8 cellular contexts compared by ENCODE assay signal in genomic region chr17:40316571-40317344, GRCh38. TPM values are rescaled to one million over a fixed set of nuclear protein-coding genes. Genes with fewer than 3 reads are reported as not detected.
DNase-seq lines count a peak whose midpoint lies in the region; ATAC-seq and TF ChIP-seq lines count a peak whose summit lies in the region.

No MANE protein-coding gene starts in this region.

- H2BK120ac ChIP-seq in trophoblast cell (ENCODE audit: insufficient read depth, low read length, poor library complexity), result peak overlapping the region; percentile 88

- peak overlapping the region; percentile 91 for H2AFZ ChIP-seq in trophoblast cell (ENCODE audit: insufficient read depth, low read length, poor library complexity)

- peak overlapping the region; percentile 87 for H4K91ac ChIP-seq in trophoblast cell (ENCODE audit: low read depth, low read length)

- peak overlapping the region; percentile 89 for H3K18ac ChIP-seq in trophoblast cell (ENCODE audit: low read length)

- H2BK12ac ChIP-seq in trophoblast cell (ENCODE audit: low read length), result peak overlapping the region; percentile 83

- peak overlapping the region; percentile 55 for H4K8ac ChIP-seq in trophoblast cell (ENCODE audit: low read depth, low read length)

- H3K4me2 ChIP-seq in trophoblast cell (ENCODE audit: low read length), result peak overlapping the region; percentile 80

- H3K79me1 ChIP-seq in trophoblast cell (ENCODE audit: low read length), result peaks cover 14% of the 10 kb centered on the region

- no peaks in the 10 kb centered on the region for H3K9me3 Mint-ChIP-seq in stimulated activated naive CD8-positive, alpha-beta T cell treated with anti-CD3 and anti-CD28 coated beads, Interleukin-15, Interleukin-2, amounts not matched to agents 100 ng/mL and 50 ng/mL, for 24 hours
- no peaks in the 10 kb centered on the region for H3K9me3 Mint-ChIP-seq in stimulated activated naive CD8-positive, alpha-beta T cell treated with anti-CD3 and anti-CD28 coated beads, Interleukin-15, amount 100 ng/mL, for 72 hours

- peak overlapping the region; percentile 87 for H2BK5ac ChIP-seq in trophoblast cell (ENCODE audit: low read depth, low read length, poor library complexity)

- H3K9ac ChIP-seq in trophoblast cell (ENCODE audit: low read length), result peak overlapping the region; percentile 54

- no peak for ATAC-seq in stimulated activated naive CD8-positive, alpha-beta T cell treated with anti-CD3 and anti-CD28 coated beads, Interleukin-15, amount 100 ng/mL, for 72 hours
- ATAC-seq in heart left ventricle (peak in 3 of 4 donors; percentile 1 to 30 (median 20)), HG02852 (IDR thresholded peaks at IDR 0.05; ENCODE audit: unreplicated experiment) (no peak), GM18867 (IDR thresholded peaks at IDR 0.05; ENCODE audit: unreplicated experiment) (no peak)

- H3K9me3 ChIP-seq in heart left ventricle (no peaks in the 10 kb centered on the region), trophoblast cell (ENCODE audit: insufficient read depth, low read depth, low read length) (peaks cover 1% of the 10 kb centered on the region)

- intact Hi-C loops in heart left ventricle (cut with DNase I), result loop anchor here in 2 of 10 donors (1.0 to 10.0 kb wide), 3 partner anchors 26 to 652 kb away; partner anchors contain the start of genes PNMT (in 1 of the 2) and TCAP (in 1 of the 2)

- H3K27me3 Mint-ChIP-seq in stimulated activated naive CD8-positive, alpha-beta T cell treated with anti-CD3 and anti-CD28 coated beads, Interleukin-15, Interleukin-2, amounts not matched to agents 100 ng/mL and 50 ng/mL, for 24 hours, result no peaks in the 10 kb centered on the region
- H3K27me3 Mint-ChIP-seq in stimulated activated naive CD8-positive, alpha-beta T cell treated with anti-CD3 and anti-CD28 coated beads, Interleukin-15, amount 100 ng/mL, for 72 hours, result no peaks in the 10 kb centered on the region

- TF ChIP-seq CTCF in WI38 (IDR thresholded peaks at IDR 0.05; ENCODE audit: low read depth, low read length) (0 out of 2 replicates have a peak, but pooled peaks have one; percentile 7), heart left ventricle (IDR thresholded peaks at IDR 0.05) (no peak)

- peak overlapping the region; percentile 78 for H4K12ac ChIP-seq in trophoblast cell (ENCODE audit: low read depth, low read length)

- peaks cover 6% of the 10 kb centered on the region for H3K36me3 Mint-ChIP-seq in stimulated activated naive CD8-positive, alpha-beta T cell treated with anti-CD3 and anti-CD28 coated beads, Interleukin-15, Interleukin-2, amounts not matched to agents 100 ng/mL and 50 ng/mL, for 24 hours (ENCODE audit: low read depth)

- TF ChIP-seq POLR2A in heart left ventricle (IDR thresholded peaks at IDR 0.05), result peak in 1 of 2 donors; percentile 31

- peaks cover 77% of the 10 kb centered on the region for H3K4me1 Mint-ChIP-seq in stimulated activated naive CD8-positive, alpha-beta T cell treated with anti-CD3 and anti-CD28 coated beads, Interleukin-15, Interleukin-2, amounts not matched to agents 100 ng/mL and 50 ng/mL, for 24 hours (ENCODE audit: low read depth)
- peaks cover 25% of the 10 kb centered on the region for H3K4me1 Mint-ChIP-seq in stimulated activated naive CD8-positive, alpha-beta T cell treated with anti-CD3 and anti-CD28 coated beads, Interleukin-15, amount 100 ng/mL, for 72 hours

- peaks cover 23 to 96% (median 83%) of the 10 kb centered on the region in 12 donors for H3K4me1 ChIP-seq in heart left ventricle
- peaks cover 23 to 28% of the 10 kb centered on the region in 2 experiments for H3K4me1 ChIP-seq in trophoblast cell (ENCODE audit: control insufficient read depth in 1 of 2, insufficient read depth in 2 of 2, low read length in 2 of 2)

- peak overlapping the region; percentile 87 for H3K4me3 Mint-ChIP-seq in stimulated activated naive CD8-positive, alpha-beta T cell treated with anti-CD3 and anti-CD28 coated beads, Interleukin-15, Interleukin-2, amounts not matched to agents 100 ng/mL and 50 ng/mL, for 24 hours
- peak overlapping the region in 1 of 2 donors; percentile 13 for H3K4me3 Mint-ChIP-seq in stimulated activated naive CD8-positive, alpha-beta T cell treated with anti-CD3 and anti-CD28 coated beads, Interleukin-15, amount 100 ng/mL, for 72 hours

- no peak overlapping the region for H3K23ac ChIP-seq in trophoblast cell (ENCODE audit: low read length)

- H3K36me3 ChIP-seq in heart left ventricle, result no peaks in the 10 kb centered on the region
- H3K36me3 ChIP-seq in trophoblast cell (ENCODE audit: control insufficient read depth in 1 of 2, insufficient read depth in 2 of 2, low read length in 2 of 2), result no peaks in the 10 kb centered on the region

- peak overlapping the region; percentile 92 for H3K14ac ChIP-seq in trophoblast cell (ENCODE audit: low read length)

- H3K27me3 ChIP-seq in heart left ventricle (no peaks in the 10 kb centered on the region), trophoblast cell (ENCODE audit: insufficient read depth, low read length) (no peaks in the 10 kb centered on the region)

- H3K27ac ChIP-seq in heart left ventricle, result peak overlapping the region; percentile 90 to 99 (median 95)
- H3K27ac ChIP-seq in trophoblast cell (ENCODE audit: low read depth, low read length), result peak overlapping the region; percentile 84

- peak overlapping the region; percentile 49 for H3K4ac ChIP-seq in trophoblast cell (ENCODE audit: low read depth, low read length)

- no peak for DNase-seq in stimulated activated naive CD8-positive, alpha-beta T cell treated with anti-CD3 and anti-CD28 coated beads, Interleukin-15, amount 100 ng/mL, for 72 hours
- DNase-seq in heart left ventricle (peak; percentile 81 to 88 (median 86)), trophoblast cell (peak; percentile 56 to 68)
- DNase-seq in NK-92 treated with Interleukin-12 subunit alpha and Interleukin-12 subunit beta, amount 100 ng/mL, for 24 hours (lab: John Stamatoyannopoulos, UW), result no peak

- WGBS in heart left ventricle, 4 donors, result 1 to 13% (median 12%) methylated on average over 23 to 38 of the region's 38 CpGs
- WGBS in trophoblast cell (ENCODE audit: extremely low coverage, insufficient coverage, insufficient read length), result no CpG with 5 or more reads among the region's 38 CpGs

- H2AK5ac ChIP-seq in trophoblast cell (ENCODE audit: low read length), result peak overlapping the region; percentile 64

- H3K79me2 ChIP-seq in trophoblast cell (ENCODE audit: control insufficient read depth, insufficient read depth, low read length, poor library complexity), result peaks cover 8% of the 10 kb centered on the region

- H3K4me3 ChIP-seq in WI38 (ENCODE audit: low read depth, low read length) (peak overlapping the region; percentile 99), heart left ventricle (peak overlapping the region in 11 of 12 donors; percentile 76 to 100 (median 88)), trophoblast cell (ENCODE audit: low read depth, low read length) (no peak overlapping the region)

- H3K27ac Mint-ChIP-seq in stimulated activated naive CD8-positive, alpha-beta T cell treated with anti-CD3 and anti-CD28 coated beads, Interleukin-15, Interleukin-2, amounts not matched to agents 100 ng/mL and 50 ng/mL, for 24 hours, result peak overlapping the region; percentile 90
- H3K27ac Mint-ChIP-seq in stimulated activated naive CD8-positive, alpha-beta T cell treated with anti-CD3 and anti-CD28 coated beads, Interleukin-15, amount 100 ng/mL, for 72 hours, result peak overlapping the region in 1 of 2 donors; percentile 20

RNA-seq across cellular contexts. Expression of gene RARA, which starts 7.8 kb away (rescaled TPM):
- total RNA-seq in heart left ventricle, result 10 to 100 TPM; 14.1 to 41.4 (median 19.4) TPM
- polyA plus RNA-seq in heart left ventricle, result 10 to 100 TPM; 15.5 to 22.0 TPM
- 15.0 and 15.5 TPM in 2 replicates for polyA plus RNA-seq in trophoblast cell (2013)

RNA-seq across cellular contexts. Expression of gene CDC6, which starts 29.1 kb away (rescaled TPM):
- 1 to 10 TPM in 2 of 9 donors, under 1 TPM in 7; 0.07 to 9.8 (median 0.69) TPM for total RNA-seq in heart left ventricle
- 1 to 10 TPM in 1 of 2 donors, under 1 TPM in 1; 0.34 to 2.8 TPM for polyA plus RNA-seq in heart left ventricle
- polyA plus RNA-seq in trophoblast cell (2013), result 90.5 and 96.3 TPM in 2 replicates

RNA-seq across cellular contexts. Expression of gene GJD3, which starts 47.8 kb away (rescaled TPM):
- 1 to 10 TPM; 1.2 to 8.7 (median 2.2) TPM for total RNA-seq in heart left ventricle
- under 1 TPM; 0.30 to 0.35 TPM for polyA plus RNA-seq in heart left ventricle
- polyA plus RNA-seq in trophoblast cell (2013), result 1.4 and 2.0 TPM in 2 replicates

Comparison
In these comparisons a context has a peak if more than half of its experiments do, and no peak if none do; other contexts are left out.
1. ATAC-seq: peak in heart left ventricle (3 of 4); none in stimulated activated naive CD8-positive, alpha-beta T cell treated with anti-CD3 and anti-CD28 coated beads, Interleukin-15, amount 100 ng/mL, for 72 hours (single experiment), HG02852 (single experiment) and GM18867 (single experiment).
2. DNase-seq: peak in heart left ventricle (5 of 5) and trophoblast cell (2 of 2); none in stimulated activated naive CD8-positive, alpha-beta T cell treated with anti-CD3 and anti-CD28 coated beads, Interleukin-15, amount 100 ng/mL, for 72 hours (0 of 2) and NK-92 treated with Interleukin-12 subunit alpha and Interleukin-12 subunit beta, amount 100 ng/mL, for 24 hours (single experiment).